ENCODE assay signal across 8 cellular contexts in genomic region chr16:75116081-75116910, GRCh38. TPM values are rescaled to one million over a fixed set of nuclear protein-coding genes. Genes with fewer than 3 reads are reported as not detected.
A peak's percentile ranks its signal among the peaks of the same experiment; 100 is the strongest.
DNase-seq lines count a peak whose midpoint lies in the region; ATAC-seq and TF ChIP-seq lines count a peak whose summit lies in the region.

Gene LDHD (minus strand): TSS chr16:75116780. CDS start chr16:75116720, 60 bp downstream.

- peaks cover under 1% of the 10 kb centered on the region for H3K9me3 Mint-ChIP-seq in activated naive CD4-positive, alpha-beta T cell treated with anti-CD3 and anti-CD28 coated beads for 36 hours
- no peaks in the 10 kb centered on the region for H3K9me3 Mint-ChIP-seq in type B pancreatic cell

- H3K4me3 ChIP-seq in epithelial cell of proximal tubule (ENCODE audit: low read depth, low read length), result peak within 1 kb of the TSS; percentile 62

- ATAC-seq in SK-N-SH treated with all-trans-retinoic acid at 6 μM for 48 hours (peak; percentile 89), HG03432 (IDR thresholded peaks at IDR 0.05; ENCODE audit: unreplicated experiment) (no peak)

- TF ChIP-seq CTCF in epithelial cell of proximal tubule (conservative IDR thresholded peaks at IDR 0.05; ENCODE audit: low read depth, low read length), result no peak
- no peak for TF ChIP-seq CTCF in type B pancreatic cell (conservative IDR thresholded peaks at IDR 0.05)

- H3K4me3 Mint-ChIP-seq in activated naive CD4-positive, alpha-beta T cell treated with anti-CD3 and anti-CD28 coated beads for 36 hours, result peak within 1 kb of the TSS; percentile 34
- peak within 1 kb of the TSS; percentile 70 for H3K4me3 Mint-ChIP-seq in type B pancreatic cell

- peaks cover 12% of the 10 kb centered on the region for H3K27me3 Mint-ChIP-seq in activated naive CD4-positive, alpha-beta T cell treated with anti-CD3 and anti-CD28 coated beads for 36 hours (ENCODE audit: low read depth)
- no peaks in the 10 kb centered on the region for H3K27me3 Mint-ChIP-seq in type B pancreatic cell

- no peak within 1 kb of the TSS for H3K27ac Mint-ChIP-seq in activated naive CD4-positive, alpha-beta T cell treated with anti-CD3 and anti-CD28 coated beads for 36 hours
- no peak within 1 kb of the TSS for H3K27ac Mint-ChIP-seq in type B pancreatic cell

- intact Hi-C loops in activated naive CD4-positive, alpha-beta T cell treated with anti-CD3 and anti-CD28 coated beads for 36 hours (cut with micrococcal nuclease), result no loop called here

- no peak for DNase-seq in activated naive CD4-positive, alpha-beta T cell treated with anti-CD3 and anti-CD28 coated beads for 36 hours
- no peak for DNase-seq in activated naive CD4-positive, alpha-beta T cell treated with anti-CD3 and anti-CD28 coated beads, Interleukin-2, amount 50 U/mL, for 16 hours
- DNase-seq in epithelial cell of proximal tubule (ENCODE audit: low read depth) (no peak), mesenteric fat pad (ENCODE audit: low spot score) (no peak), type B pancreatic cell (ENCODE audit: extremely low spot score, unreplicated experiment) (no peak), NCI-H1092 treated with DMSO at 0.1 percent for 48 hours (lab: John Stamatoyannopoulos, UW) (no peak)

- peaks cover under 1% of the 10 kb centered on the region for H3K36me3 Mint-ChIP-seq in activated naive CD4-positive, alpha-beta T cell treated with anti-CD3 and anti-CD28 coated beads for 36 hours (ENCODE audit: low read depth)
- H3K36me3 Mint-ChIP-seq in type B pancreatic cell, result no peaks in the 10 kb centered on the region

- CTCF ChIA-PET in activated naive CD4-positive, alpha-beta T cell treated with anti-CD3 and anti-CD28 coated beads for 36 hours (lab: Charles Lee), result no interaction called here

- peaks cover 8% of the 10 kb centered on the region for H3K4me1 Mint-ChIP-seq in activated naive CD4-positive, alpha-beta T cell treated with anti-CD3 and anti-CD28 coated beads for 36 hours (ENCODE audit: low read depth)
- no peaks in the 10 kb centered on the region for H3K4me1 Mint-ChIP-seq in type B pancreatic cell (ENCODE audit: unreplicated experiment)

TF ChIP-seq in SK-N-SH treated with all-trans-retinoic acid at 6 μM for 48 hours, 23 proteins besides CTCF, POLR2A, EP300 and RAD21:
- TF ChIP-seq POU6F1 (CRISPR knock-in tag; IDR thresholded peaks at IDR 0.05; ENCODE audit: borderline replicate concordance, low read depth), result no peak
- TF ChIP-seq ZNF70 (CRISPR knock-in tag; IDR thresholded peaks at IDR 0.05), result no peak
- no peak for TF ChIP-seq TCF4 (CRISPR knock-in tag; IDR thresholded peaks at IDR 0.05; ENCODE audit: borderline replicate concordance)
- TF ChIP-seq ZFP3 (CRISPR knock-in tag; IDR thresholded peaks at IDR 0.05), result no peak
- no peak for TF ChIP-seq TOX (CRISPR knock-in tag; IDR thresholded peaks at IDR 0.05; ENCODE audit: borderline replicate concordance)
- TF ChIP-seq PATZ1 (CRISPR knock-in tag; IDR thresholded peaks at IDR 0.05; ENCODE audit: borderline replicate concordance), result no peak

RNA-seq across cellular contexts. Expression of gene LDHD, which starts in this region (rescaled TPM):
- under 1 TPM; 0.33 to 0.42 TPM for total RNA-seq in activated naive CD4-positive, alpha-beta T cell treated with anti-CD3 and anti-CD28 coated beads for 36 hours
- total RNA-seq in epithelial cell of proximal tubule (0.12 TPM in 1 of 2 replicates, not detected in the other), mesenteric fat pad (10.2 TPM), type B pancreatic cell (ENCODE audit: low replicate concordance) (0.69 and 1.8 TPM in 2 replicates)
